In the genomic region with DNA sequence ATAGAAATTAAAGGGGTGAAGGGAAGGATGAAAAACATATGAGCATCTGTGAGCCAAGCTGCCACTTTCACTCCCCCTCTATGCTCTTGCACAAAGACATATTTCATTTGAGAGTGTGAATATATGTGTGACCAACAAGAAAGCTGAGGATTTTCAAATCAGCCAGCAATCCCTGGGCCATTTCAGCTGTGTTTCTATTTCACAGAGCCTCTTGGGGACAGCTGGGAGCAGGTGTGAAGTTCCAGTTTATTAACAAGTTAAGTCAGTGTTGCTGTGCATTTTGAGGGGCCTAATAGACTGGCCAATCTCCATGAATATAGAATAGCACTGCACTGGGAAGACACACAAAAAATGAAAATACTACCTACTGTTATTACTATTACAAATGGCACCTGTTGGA, we compare ENCODE assay signal across 23 cellular contexts.
"Had no signal": no experiment of that assay in that cellular context is flagged by ENCODE, and none has a peak within 500 bp of the region (broad histone marks: within the 10 kb centered on the region; RNA-seq: fewer than 3 reads in every experiment).

No MANE protein-coding gene starts in this region.

- H3K36me3 ChIP-seq: left ventricle myocardium inferior, ovary, right atrium auricular region, right lobe of liver, suprapubic skin, thoracic aorta, tibial artery, upper lobe of right lung had no signal

- H3K4me3 Mint-ChIP-seq: mesothelial cell of epicardium; naive thymus-derived CD4-positive, alpha-beta T cell; natural killer cell treated with Interleukin-12 subunit alpha and Interleukin-12 subunit beta and Interleukin-15 and Interleukin-18, amount 100 ng/mL, for 72 hours; neural crest cell; stimulated activated effector memory CD8-positive, alpha-beta T cell treated with anti-CD3 and anti-CD28 coated beads, Interleukin-12 subunit alpha, Interleukin-12 subunit beta, amount 100 ng/mL, for 72 hours; stimulated activated naive CD8-positive, alpha-beta T cell treated with anti-CD3 and anti-CD28 coated beads, Interleukin-15, Interleukin-2, amounts not matched to agents 100 ng/mL and 50 ng/mL, for 24 hours had no signal

- H3K4me1 Mint-ChIP-seq: mesothelial cell of epicardium; naive thymus-derived CD4-positive, alpha-beta T cell; stimulated activated effector memory CD8-positive, alpha-beta T cell treated with anti-CD3 and anti-CD28 coated beads, Interleukin-12 subunit alpha, Interleukin-12 subunit beta, amount 100 ng/mL, for 72 hours had no signal

- H3K9me3 ChIP-seq: left ventricle myocardium inferior, ovary, right atrium auricular region, right lobe of liver, suprapubic skin, thoracic aorta, tibial artery, upper lobe of right lung had no signal

- H3K27ac Mint-ChIP-seq: mesothelial cell of epicardium; naive thymus-derived CD4-positive, alpha-beta T cell; natural killer cell treated with Interleukin-12 subunit alpha and Interleukin-12 subunit beta and Interleukin-15 and Interleukin-18, amount 100 ng/mL, for 72 hours; progenitor cell of endocrine pancreas; stimulated activated effector memory CD8-positive, alpha-beta T cell treated with anti-CD3 and anti-CD28 coated beads, Interleukin-12 subunit alpha, Interleukin-12 subunit beta, amount 100 ng/mL, for 72 hours; stimulated activated naive CD8-positive, alpha-beta T cell treated with anti-CD3 and anti-CD28 coated beads, Interleukin-15, Interleukin-2, amounts not matched to agents 100 ng/mL and 50 ng/mL, for 24 hours had no signal

- H3K4me1 ChIP-seq: left ventricle myocardium inferior, right atrium auricular region, right lobe of liver, suprapubic skin, tibial artery, upper lobe of right lung had no signal

- H3K27me3 ChIP-seq: ovary, right atrium auricular region, right lobe of liver, suprapubic skin, tibial artery, upper lobe of right lung had no signal

- H3K27ac ChIP-seq: left ventricle myocardium inferior, ovary, right atrium auricular region, right lobe of liver, skin epidermis, suprapubic skin, thoracic aorta, tibial artery, upper lobe of right lung had no signal

- H3K4me3 ChIP-seq: left ventricle myocardium inferior, lung, ovary, right atrium auricular region, right lobe of liver, skin epidermis, suprapubic skin, thoracic aorta, tibial artery, upper lobe of right lung had no signal

- H3K36me3 Mint-ChIP-seq: mesothelial cell of epicardium; naive thymus-derived CD4-positive, alpha-beta T cell; natural killer cell treated with Interleukin-12 subunit alpha and Interleukin-12 subunit beta and Interleukin-15 and Interleukin-18, amount 100 ng/mL, for 72 hours; stimulated activated effector memory CD8-positive, alpha-beta T cell treated with anti-CD3 and anti-CD28 coated beads, Interleukin-12 subunit alpha, Interleukin-12 subunit beta, amount 100 ng/mL, for 72 hours had no signal

- DNase-seq: hypothalamus; islet precursor cell; left ventricle myocardium inferior; mesendoderm; naive thymus-derived CD4-positive, alpha-beta T cell; ovary; right lobe of liver; stimulated activated CD4-positive, alpha-beta T cell treated with anti-CD3 and anti-CD28 coated beads, Interleukin-4, amount 100 ng/mL, for 24 hours; stimulated activated naive CD4-positive, alpha-beta T cell; tibial artery; trophoblast cell; upper lobe of right lung had no signal

- ATAC-seq: naive thymus-derived CD4-positive, alpha-beta T cell; natural killer cell treated with Interleukin-12 subunit alpha and Interleukin-12 subunit beta and Interleukin-15 and Interleukin-18, amount 100 ng/mL, for 72 hours; right lobe of liver; stimulated activated effector memory CD8-positive, alpha-beta T cell treated with anti-CD3 and anti-CD28 coated beads, Interleukin-12 subunit alpha, Interleukin-12 subunit beta, amount 100 ng/mL, for 72 hours; upper lobe of right lung had no signal

- H3K27me3 Mint-ChIP-seq: natural killer cell treated with Interleukin-12 subunit alpha and Interleukin-12 subunit beta and Interleukin-15 and Interleukin-18, amount 100 ng/mL, for 72 hours; progenitor cell of endocrine pancreas had no signal

- H3K9me3 Mint-ChIP-seq: mesothelial cell of epicardium; stimulated activated naive CD8-positive, alpha-beta T cell treated with anti-CD3 and anti-CD28 coated beads, Interleukin-15, Interleukin-2, amounts not matched to agents 100 ng/mL and 50 ng/mL, for 24 hours had no signal
